ENCODE assay signal across 18 cellular contexts in the genomic region with DNA sequence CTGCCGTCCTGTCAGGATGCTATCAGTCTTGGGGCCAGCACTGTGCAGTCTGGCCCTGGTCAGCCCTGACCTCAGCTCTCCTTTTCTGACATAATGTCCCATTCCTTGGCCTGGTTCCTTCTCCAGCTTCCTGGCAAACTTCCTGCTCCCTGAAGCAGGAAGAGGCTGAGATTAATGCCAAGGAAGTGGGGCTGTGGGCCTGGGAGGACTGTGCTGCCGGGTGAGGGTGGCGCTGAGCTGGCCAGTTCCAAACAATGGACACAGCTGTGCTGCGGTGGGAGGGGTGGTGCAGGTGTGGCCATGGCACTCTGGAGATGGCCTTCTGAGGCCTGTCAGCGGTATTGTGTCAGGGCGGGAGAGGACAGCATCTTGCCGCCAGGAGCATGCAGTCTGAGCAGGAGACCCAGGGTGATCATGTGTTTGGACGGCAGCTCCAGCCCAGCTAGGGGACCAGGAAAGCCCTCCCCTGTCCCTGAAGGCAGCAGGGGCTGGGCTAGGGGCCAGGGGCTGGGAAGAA. TPM values are rescaled to one million over a fixed set of nuclear protein-coding genes. Genes with fewer than 3 reads are reported as not detected.
DNase-seq lines count a peak whose midpoint lies in the region; ATAC-seq and TF ChIP-seq lines count a peak whose summit lies in the region.
"Had no signal": no experiment of that assay in that cellular context is flagged by ENCODE, and none has a peak within 500 bp of the region (broad histone marks: within the 10 kb centered on the region; RNA-seq: fewer than 3 reads in every experiment).

No MANE protein-coding gene starts in this region.

- TF ChIP-seq CTCF in suprapubic skin (IDR thresholded peaks at IDR 0.05) (no peak), mesothelial cell of epicardium (IDR thresholded peaks at IDR 0.05; ENCODE audit: unreplicated experiment) (no peak)

- H3K9me3 Mint-ChIP-seq in mesothelial cell of epicardium = peaks cover 51% of the 10 kb centered on the region

- H3K9me3 ChIP-seq in suprapubic skin = peaks cover 4% of the 10 kb centered on the region
- H3K9me3 ChIP-seq: Peyer's patch had no signal

- H3K4me3 ChIP-seq in suprapubic skin = no peak overlapping the region
- H3K4me3 ChIP-seq: GM23338, Peyer's patch had no signal

- ATAC-seq in left lobe of liver = peak; percentile 56
- ATAC-seq: GM23338 had no signal

- no peak for TF ChIP-seq EP300 in suprapubic skin (IDR thresholded peaks at IDR 0.05)

- peak; percentile 15 for DNase-seq in G401 (ENCODE audit: low spot score)
- peak; percentile 4 for DNase-seq in cerebellar cortex (ENCODE audit: low spot score)
- DNase-seq in left lobe of liver (ENCODE audit: low spot score) = no peak
- DNase-seq in suprapubic skin (ENCODE audit: low spot score in 2 of 2) = peak; percentile 50 to 67
- no peak for DNase-seq in effector CD4-positive, alpha-beta T cell
- DNase-seq in NCI-H226 = no peak
- no peak for DNase-seq in mesothelial cell of epicardium (ENCODE audit: low spot score in 2 of 2, unreplicated experiment in 2 of 2)
- DNase-seq: ACHN; CD4-positive, CD25-positive, alpha-beta regulatory T cell; DMS79; MM.1S; NCI-H1105 treated with DMSO at 0.1 percent for 48 hours; NCI-H187; NCI-H446; NCI-H82; Peyer's patch; SHP77 treated with DMSO at 0.1 percent for 48 hours had no signal

- TF ChIP-seq POLR2A in suprapubic skin (IDR thresholded peaks at IDR 0.05) = no peak

- peaks cover 5% of the 10 kb centered on the region for H3K36me3 Mint-ChIP-seq in mesothelial cell of epicardium
- H3K36me3 Mint-ChIP-seq: CD4-positive, CD25-positive, alpha-beta regulatory T cell had no signal

- no peaks in the 10 kb centered on the region for H3K36me3 ChIP-seq in suprapubic skin
- H3K36me3 ChIP-seq: Peyer's patch had no signal

- 74% methylated on average over 7 of the region's 8 CpGs for WGBS in suprapubic skin

- H3K4me1 ChIP-seq in suprapubic skin = no peaks in the 10 kb centered on the region
- H3K4me1 ChIP-seq: Peyer's patch had no signal

- H3K27ac ChIP-seq in suprapubic skin = no peak overlapping the region
- H3K27ac ChIP-seq: Peyer's patch had no signal

- no peaks in the 10 kb centered on the region for H3K27me3 Mint-ChIP-seq in mesothelial cell of epicardium (ENCODE audit: low read depth)
- H3K27me3 Mint-ChIP-seq: CD4-positive, CD25-positive, alpha-beta regulatory T cell had no signal

- H3K4me1 Mint-ChIP-seq in mesothelial cell of epicardium = no peaks in the 10 kb centered on the region
- H3K4me1 Mint-ChIP-seq: CD4-positive, CD25-positive, alpha-beta regulatory T cell; GM23338 had no signal

- no peak overlapping the region for H3K4me3 Mint-ChIP-seq in mesothelial cell of epicardium
- H3K4me3 Mint-ChIP-seq: CD4-positive, CD25-positive, alpha-beta regulatory T cell; GM23338 had no signal

- no peak overlapping the region for H3K27ac Mint-ChIP-seq in mesothelial cell of epicardium
- H3K27ac Mint-ChIP-seq: CD4-positive, CD25-positive, alpha-beta regulatory T cell; GM23338 had no signal

- H3K27me3 ChIP-seq in suprapubic skin = no peaks in the 10 kb centered on the region
- H3K27me3 ChIP-seq: Peyer's patch had no signal

- in situ Hi-C loops in G401 (cut with HindIII; ENCODE audit: low sequenced_read_pairs) = no loop called here

RNA-seq across cellular contexts. Expression of a gene that starts 30.9 kb away (rescaled TPM):
- not detected in 2 replicates for total RNA-seq in G401 (2014; rRNA removed; shearing (Covaris generic))
- total RNA-seq in left lobe of liver = not detected
- not detected for total RNA-seq in suprapubic skin
- not detected in 3 replicates for total RNA-seq in mesothelial cell of epicardium
- total RNA-seq: CD4-positive, CD25-positive, alpha-beta regulatory T cell; GM23338; Peyer's patch had no signal

Comparison
In these comparisons a context has a peak if more than half of its experiments do, and no peak if none do; other contexts are left out.
1. DNase-seq: peak in G401 (single experiment), cerebellar cortex (single experiment) and suprapubic skin (2 of 2); none in left lobe of liver (single experiment), effector CD4-positive, alpha-beta T cell (single experiment), NCI-H226 (single experiment) and mesothelial cell of epicardium (0 of 2).